Comparison of ENCODE assay signal across 13 cellular contexts in the genomic region with DNA sequence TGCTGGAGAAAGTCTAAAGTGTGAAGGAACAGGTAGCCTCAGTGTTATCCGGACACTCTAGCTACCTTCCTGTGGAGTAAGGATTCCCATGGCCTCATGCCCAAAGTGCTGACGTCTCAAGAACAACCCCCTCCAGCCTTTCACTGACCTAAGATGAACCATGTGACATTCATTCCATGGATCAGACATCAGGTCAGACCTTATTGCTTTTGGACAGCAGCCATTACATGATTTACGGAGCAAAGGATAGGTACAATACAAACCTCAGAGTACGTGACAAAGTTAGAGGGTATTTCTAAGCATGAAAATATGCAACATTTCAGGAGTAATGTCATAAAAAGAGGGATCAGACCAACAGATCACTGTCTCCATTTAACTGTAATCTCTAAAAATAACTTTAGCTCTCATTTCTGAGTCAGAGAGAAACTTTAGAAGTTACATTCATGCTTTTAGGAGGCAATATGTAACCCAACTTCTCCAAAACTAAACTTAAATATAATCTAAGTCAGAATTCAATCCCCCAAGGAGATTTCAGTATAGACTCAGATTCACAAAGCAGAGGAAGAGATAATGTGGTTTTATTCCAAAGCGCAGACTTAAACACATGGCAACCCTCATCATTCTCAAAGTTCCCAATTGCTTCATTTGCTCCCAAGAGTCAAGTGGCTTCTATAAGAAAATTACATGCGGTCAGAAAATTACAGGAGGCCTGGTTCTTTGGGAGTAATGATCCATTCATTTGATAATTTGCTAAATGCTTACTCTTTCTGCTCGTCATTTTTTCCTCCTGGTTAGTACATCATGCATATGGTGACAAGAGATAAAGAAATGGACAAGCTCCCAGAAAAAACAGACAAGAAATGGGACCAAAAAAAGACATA.
DNase-seq lines count a peak whose midpoint lies in the region; ATAC-seq and TF ChIP-seq lines count a peak whose summit lies in the region.
"Had no signal": no experiment of that assay in that cellular context is flagged by ENCODE, and none has a peak within 500 bp of the region (broad histone marks: within the 10 kb centered on the region; RNA-seq: fewer than 3 reads in every experiment).

No MANE protein-coding gene starts in this region.

- peak overlapping the region; percentile 34; the same call in 1 of the 2 replicates for H2AFZ ChIP-seq in OCI-LY3 (ENCODE audit: low read depth, low read length)

- H3K27ac ChIP-seq in OCI-LY3 (ENCODE audit: low read length) = peak overlapping the region; percentile 22
- H3K27ac ChIP-seq: cardiac muscle cell, lower lobe of right lung had no signal

- no peaks in the 10 kb centered on the region for H3K9me3 Mint-ChIP-seq in activated CD4-positive, alpha-beta T cell treated with anti-CD3 and anti-CD28 coated beads for 36 hours (ENCODE audit: low read depth)
- H3K9me3 Mint-ChIP-seq: activated B cell treated with CpG ODN at 0.5 μM for 24 hours had no signal

- TF ChIP-seq CTCF in OCI-LY3 (IDR thresholded peaks at IDR 0.05; ENCODE audit: low read depth, low read length) = no peak

- peaks cover 2% of the 10 kb centered on the region; the same call in 1 of the 2 replicates for H3K27me3 ChIP-seq in OCI-LY3 (ENCODE audit: low read depth, low read length)
- H3K27me3 ChIP-seq: cardiac muscle cell had no signal

- no peaks in the 10 kb centered on the region for H3K36me3 ChIP-seq in OCI-LY3 (replicated peaks; ENCODE audit: low read depth, low read length)
- H3K36me3 ChIP-seq: cardiac muscle cell, lower lobe of right lung had no signal

- no peak overlapping the region for H3K4me3 Mint-ChIP-seq in activated CD4-positive, alpha-beta T cell treated with anti-CD3 and anti-CD28 coated beads for 36 hours
- H3K4me3 Mint-ChIP-seq: activated B cell treated with CpG ODN at 0.5 μM for 24 hours had no signal

- no peak for ATAC-seq in activated CD4-positive, alpha-beta T cell treated with anti-CD3 and anti-CD28 coated beads for 36 hours
- ATAC-seq: lower lobe of right lung had no signal

- H3K9ac ChIP-seq in OCI-LY3 (ENCODE audit: low read length) = no peak overlapping the region

- H3K27ac Mint-ChIP-seq in activated CD4-positive, alpha-beta T cell treated with anti-CD3 and anti-CD28 coated beads for 36 hours = no peak overlapping the region
- H3K27ac Mint-ChIP-seq: activated B cell treated with CpG ODN at 0.5 μM for 24 hours had no signal

- peaks cover 12% of the 10 kb centered on the region for H3K27me3 Mint-ChIP-seq in activated CD4-positive, alpha-beta T cell treated with anti-CD3 and anti-CD28 coated beads for 36 hours

- peaks cover 5% of the 10 kb centered on the region for H3K4me1 Mint-ChIP-seq in activated CD4-positive, alpha-beta T cell treated with anti-CD3 and anti-CD28 coated beads for 36 hours
- H3K4me1 Mint-ChIP-seq: activated B cell treated with CpG ODN at 0.5 μM for 24 hours had no signal

- no peaks in the 10 kb centered on the region for H3K79me2 ChIP-seq in OCI-LY3 (ENCODE audit: low read length)

- POLR2A ChIA-PET in activated CD4-positive, alpha-beta T cell treated with anti-CD3 and anti-CD28 coated beads for 36 hours (lab: Charles Lee) = no interaction called here

- DNase-seq in GM04504 (ENCODE audit: low read depth) (peak; percentile 86), dedifferentiated amniotic fluid mesenchymal stem cell (ENCODE audit: extremely low spot score) (peak; percentile 74), skeletal muscle cell (ENCODE audit: low read depth) (peak; percentile 82), SHP77 (lab: John Stamatoyannopoulos, UW) (no peak)
- no peak for DNase-seq in stimulated activated CD4-positive, alpha-beta T cell treated with anti-CD3 and anti-CD28 coated beads, Interleukin-4, amount 100 ng/mL, for 24 hours
- DNase-seq in activated CD4-positive, alpha-beta T cell treated with anti-CD3 and anti-CD28 coated beads for 36 hours = no peak
- DNase-seq: activated B cell treated with CpG ODN at 0.5 μM for 24 hours, DND-41, lower lobe of right lung, NCI-H345, Right ventricle myocardium superior had no signal

- H3K4me3 ChIP-seq in OCI-LY3 (ENCODE audit: low read length) (peak overlapping the region; percentile 40), skeletal muscle cell (ENCODE audit: low read depth, low read length) (no peak overlapping the region)
- H3K4me3 ChIP-seq: cardiac muscle cell, lower lobe of right lung had no signal

- H3K36me3 Mint-ChIP-seq in activated CD4-positive, alpha-beta T cell treated with anti-CD3 and anti-CD28 coated beads for 36 hours (ENCODE audit: low read depth) = no peaks in the 10 kb centered on the region

- 0 out of 2 replicates have a peak, but pooled peaks cover 3% of the 10 kb centered on the region for H3K9me3 ChIP-seq in OCI-LY3 (ENCODE audit: insufficient read depth, low read length)
- H3K9me3 ChIP-seq: lower lobe of right lung had no signal

- peak overlapping the region; percentile 71 for H3K4me2 ChIP-seq in OCI-LY3 (ENCODE audit: low read length)

- CTCF ChIA-PET in activated CD4-positive, alpha-beta T cell treated with anti-CD3 and anti-CD28 coated beads for 36 hours (lab: Charles Lee) = no interaction called here

- peaks cover 18% of the 10 kb centered on the region for H3K4me1 ChIP-seq in OCI-LY3 (ENCODE audit: low read length)
- H3K4me1 ChIP-seq: lower lobe of right lung had no signal

- H4K20me1 ChIP-seq in OCI-LY3 (ENCODE audit: insufficient read depth, low read length) = no peaks in the 10 kb centered on the region

- intact Hi-C loops in activated CD4-positive, alpha-beta T cell treated with anti-CD3 and anti-CD28 coated beads for 36 hours (cut with DNase I, micrococcal nuclease) = no loop called here

Comparison
In these comparisons a context has a peak if more than half of its experiments do, and no peak if none do; other contexts are left out.
1. DNase-seq: peak in GM04504 (single experiment), dedifferentiated amniotic fluid mesenchymal stem cell (single experiment) and skeletal muscle cell (single experiment); none in stimulated activated CD4-positive, alpha-beta T cell treated with anti-CD3 and anti-CD28 coated beads, Interleukin-4, amount 100 ng/mL, for 24 hours (single experiment), SHP77 (0 of 2) and activated CD4-positive, alpha-beta T cell treated with anti-CD3 and anti-CD28 coated beads for 36 hours (single experiment).